Comparison of ENCODE assay signal across 1 cellular context in the genomic region with DNA sequence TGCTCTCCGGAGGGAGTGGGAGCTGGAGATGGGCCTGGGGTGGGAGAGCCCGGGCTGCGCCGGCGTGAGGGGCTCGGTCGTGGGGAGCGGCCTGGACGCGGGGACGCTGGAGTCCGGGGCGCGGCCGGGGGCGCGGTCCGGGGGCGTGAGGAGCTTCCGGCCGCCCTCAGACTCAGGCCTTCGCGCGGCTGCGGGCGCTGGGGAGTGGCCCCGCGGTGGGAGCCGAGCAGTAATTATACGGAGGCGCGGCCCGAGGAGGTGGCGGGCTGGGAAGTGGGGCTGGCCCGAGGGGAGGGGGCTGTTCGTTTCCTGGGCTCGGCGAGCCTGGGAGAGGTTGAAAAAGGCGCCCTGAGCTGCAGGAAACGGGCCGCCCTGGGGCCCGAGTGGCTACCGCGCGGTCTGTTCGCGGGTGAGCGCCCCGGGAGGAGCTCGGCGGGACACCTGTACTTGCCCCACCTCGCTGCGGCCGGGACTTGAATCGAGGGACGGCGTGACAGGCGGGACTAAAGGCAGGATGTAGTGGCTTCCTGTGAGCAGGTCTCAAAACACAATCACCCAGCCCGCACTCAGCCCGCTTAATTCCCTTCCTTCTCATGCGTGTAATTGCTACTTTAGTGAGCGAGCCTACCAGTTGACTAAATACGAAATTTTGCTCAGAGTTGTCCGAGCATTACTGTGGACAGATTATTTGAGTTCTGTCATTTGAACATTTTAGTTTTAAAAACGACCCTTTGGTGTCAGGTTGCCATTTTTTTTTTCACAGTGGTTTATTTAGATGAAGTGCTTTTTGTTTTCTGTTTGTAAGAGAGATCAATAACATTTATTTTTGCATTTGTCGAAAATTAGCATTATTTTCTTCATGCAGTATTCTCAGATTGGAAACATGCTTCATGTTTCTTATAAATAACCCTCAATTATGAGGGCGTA.
TF ChIP-seq lines count a peak whose summit lies in the region.

No MANE protein-coding gene starts in this region.

TF ChIP-seq in HepG2, 621 proteins besides CTCF, POLR2A, EP300 and RAD21 (continued from another document and continues in another):
- TF ChIP-seq, protein P1, sequence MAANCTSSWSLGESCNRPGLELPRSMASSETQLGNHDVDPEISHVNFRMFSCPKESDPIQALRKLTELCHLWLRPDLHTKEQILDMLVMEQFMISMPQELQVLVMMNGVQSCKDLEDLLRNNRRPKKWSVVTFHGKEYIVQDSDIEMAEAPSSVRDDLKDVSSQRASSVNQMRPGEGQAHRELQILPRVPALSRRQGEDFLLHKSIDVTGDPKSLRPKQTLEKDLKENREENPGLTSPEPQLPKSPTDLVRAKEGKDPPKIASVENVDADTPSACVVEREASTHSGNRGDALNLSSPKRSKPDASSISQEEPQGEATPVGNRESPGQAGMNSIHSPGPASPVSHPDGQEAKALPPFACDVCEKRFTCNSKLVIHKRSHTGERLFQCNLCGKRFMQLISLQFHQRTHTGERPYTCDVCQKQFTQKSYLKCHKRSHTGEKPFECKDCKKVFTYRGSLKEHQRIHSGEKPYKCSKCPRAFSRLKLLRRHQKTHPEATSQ (CRISPR knock-in tag; IDR thresholded peaks at IDR 0.05; ENCODE audit: borderline replicate concordance): no peak
- no peak for TF ChIP-seq PCBP2 (optimal IDR thresholded peaks at IDR 0.05; ENCODE audit: low read depth, low read length, poor library complexity, severe bottlenecking)
- TF ChIP-seq AGO2 (optimal IDR thresholded peaks at IDR 0.05; ENCODE audit: low read depth, low read length): peak; percentile 69
- TF ChIP-seq, protein P2, sequence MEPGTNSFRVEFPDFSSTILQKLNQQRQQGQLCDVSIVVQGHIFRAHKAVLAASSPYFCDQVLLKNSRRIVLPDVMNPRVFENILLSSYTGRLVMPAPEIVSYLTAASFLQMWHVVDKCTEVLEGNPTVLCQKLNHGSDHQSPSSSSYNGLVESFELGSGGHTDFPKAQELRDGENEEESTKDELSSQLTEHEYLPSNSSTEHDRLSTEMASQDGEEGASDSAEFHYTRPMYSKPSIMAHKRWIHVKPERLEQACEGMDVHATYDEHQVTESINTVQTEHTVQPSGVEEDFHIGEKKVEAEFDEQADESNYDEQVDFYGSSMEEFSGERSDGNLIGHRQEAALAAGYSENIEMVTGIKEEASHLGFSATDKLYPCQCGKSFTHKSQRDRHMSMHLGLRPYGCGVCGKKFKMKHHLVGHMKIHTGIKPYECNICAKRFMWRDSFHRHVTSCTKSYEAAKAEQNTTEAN (CRISPR knock-in tag; conservative IDR thresholded peaks at IDR 0.05): peak; percentile 69; the same call in 1 of the 2 replicates
- TF ChIP-seq PCBP1 (IDR thresholded peaks at IDR 0.05; ENCODE audit: borderline replicate concordance, low read depth, low read length): no peak
- TF ChIP-seq ZMAT3 (CRISPR knock-in tag; conservative IDR thresholded peaks at IDR 0.05): no peak
- peak; percentile 61; the same call in 1 of the 2 replicates for TF ChIP-seq HOXD1 (CRISPR knock-in tag; IDR thresholded peaks at IDR 0.05)
- no peak for TF ChIP-seq ZBTB25 (CRISPR knock-in tag; IDR thresholded peaks at IDR 0.05)
- TF ChIP-seq ZNF782 (CRISPR knock-in tag; IDR thresholded peaks at IDR 0.05; ENCODE audit: borderline replicate concordance): 0 out of 2 replicates have a peak, but pooled peaks have one; percentile 18
- no peak for TF ChIP-seq ZNF570 (CRISPR knock-in tag; IDR thresholded peaks at IDR 0.05; ENCODE audit: borderline replicate concordance)
- no peak for TF ChIP-seq ZNF546 (CRISPR knock-in tag; conservative IDR thresholded peaks at IDR 0.05)
- TF ChIP-seq, protein P3, sequence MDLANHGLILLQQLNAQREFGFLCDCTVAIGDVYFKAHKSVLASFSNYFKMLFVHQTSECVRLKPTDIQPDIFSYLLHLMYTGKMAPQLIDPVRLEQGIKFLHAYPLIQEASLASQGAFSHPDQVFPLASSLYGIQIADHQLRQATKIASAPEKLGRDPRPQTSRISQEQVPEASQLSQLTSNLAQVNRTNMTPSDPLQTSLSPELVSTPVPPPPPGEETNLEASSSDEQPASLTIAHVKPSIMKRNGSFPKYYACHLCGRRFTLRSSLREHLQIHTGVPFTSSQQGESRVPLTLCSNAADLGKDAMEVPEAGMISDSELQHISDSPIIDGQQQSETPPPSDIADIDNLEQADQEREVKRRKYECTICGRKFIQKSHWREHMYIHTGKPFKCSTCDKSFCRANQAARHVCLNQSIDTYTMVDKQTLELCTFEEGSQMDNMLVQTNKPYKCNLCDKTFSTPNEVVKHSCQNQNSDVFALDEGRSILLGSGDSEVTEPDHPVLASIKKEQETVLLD (CRISPR knock-in tag; IDR thresholded peaks at IDR 0.05; ENCODE audit: low read depth): peak; percentile 70; the same call in 1 of the 2 replicates
- no peak for TF ChIP-seq ZBTB44 (CRISPR knock-in tag; IDR thresholded peaks at IDR 0.05)
- TF ChIP-seq ZNF775 (CRISPR knock-in tag; IDR thresholded peaks at IDR 0.05; ENCODE audit: borderline replicate concordance): no peak
- TF ChIP-seq FOXA1 (IDR thresholded peaks at IDR 0.05): no peak
- no peak for TF ChIP-seq FOXA1 (CRISPR knock-in tag; IDR thresholded peaks at IDR 0.05)
- peak; percentile 17; the same call in 1 of the 2 replicates for TF ChIP-seq IRF2 (CRISPR knock-in tag; IDR thresholded peaks at IDR 0.05)
- no peak for TF ChIP-seq PHB2 (IDR thresholded peaks at IDR 0.05; ENCODE audit: partially characterized antibody)
- TF ChIP-seq, protein P4, sequence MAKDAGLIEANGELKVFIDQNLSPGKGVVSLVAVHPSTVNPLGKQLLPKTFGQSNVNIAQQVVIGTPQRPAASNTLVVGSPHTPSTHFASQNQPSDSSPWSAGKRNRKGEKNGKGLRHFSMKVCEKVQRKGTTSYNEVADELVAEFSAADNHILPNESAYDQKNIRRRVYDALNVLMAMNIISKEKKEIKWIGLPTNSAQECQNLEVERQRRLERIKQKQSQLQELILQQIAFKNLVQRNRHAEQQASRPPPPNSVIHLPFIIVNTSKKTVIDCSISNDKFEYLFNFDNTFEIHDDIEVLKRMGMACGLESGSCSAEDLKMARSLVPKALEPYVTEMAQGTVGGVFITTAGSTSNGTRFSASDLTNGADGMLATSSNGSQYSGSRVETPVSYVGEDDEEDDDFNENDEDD (CRISPR knock-in tag; IDR thresholded peaks at IDR 0.05; ENCODE audit: borderline replicate concordance): 0 out of 2 replicates have a peak, but pooled peaks have one; percentile 34
- no peak for TF ChIP-seq ZNF296 (CRISPR knock-in tag; conservative IDR thresholded peaks at IDR 0.05)
- no peak; the same call in 1 of the 2 replicates for TF ChIP-seq ARNT2 (CRISPR knock-in tag; IDR thresholded peaks at IDR 0.05; ENCODE audit: low read depth)
- no peak for TF ChIP-seq RFX5 (IDR thresholded peaks at IDR 0.05; ENCODE audit: low read depth, low read length)
- TF ChIP-seq HNF4A (CRISPR knock-in tag; IDR thresholded peaks at IDR 0.05): peak; percentile 19; the same call in 1 of the 2 replicates
- TF ChIP-seq NFE2L1 (CRISPR knock-in tag; IDR thresholded peaks at IDR 0.05; ENCODE audit: borderline replicate concordance): no peak
- TF ChIP-seq ZBTB1 (CRISPR knock-in tag; IDR thresholded peaks at IDR 0.05; ENCODE audit: borderline replicate concordance): no peak
- no peak for TF ChIP-seq RNF219 (CRISPR knock-in tag; IDR thresholded peaks at IDR 0.05)
- TF ChIP-seq ERF (CRISPR knock-in tag; IDR thresholded peaks at IDR 0.05): no peak
- TF ChIP-seq, protein P5, sequence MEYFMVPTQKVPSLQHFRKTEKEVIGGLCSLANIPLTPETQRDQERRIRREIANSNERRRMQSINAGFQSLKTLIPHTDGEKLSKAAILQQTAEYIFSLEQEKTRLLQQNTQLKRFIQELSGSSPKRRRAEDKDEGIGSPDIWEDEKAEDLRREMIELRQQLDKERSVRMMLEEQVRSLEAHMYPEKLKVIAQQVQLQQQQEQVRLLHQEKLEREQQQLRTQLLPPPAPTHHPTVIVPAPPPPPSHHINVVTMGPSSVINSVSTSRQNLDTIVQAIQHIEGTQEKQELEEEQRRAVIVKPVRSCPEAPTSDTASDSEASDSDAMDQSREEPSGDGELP (IDR thresholded peaks at IDR 0.05; ENCODE audit: borderline replicate concordance, low read depth): peak; percentile 21; the same call in 1 of the 2 replicates
- peak; percentile 46; the same call in 1 of the 2 replicates for TF ChIP-seq ZBTB3 (CRISPR knock-in tag; IDR thresholded peaks at IDR 0.05; ENCODE audit: borderline replicate concordance, low read depth)
- TF ChIP-seq NAIF1 (CRISPR knock-in tag; IDR thresholded peaks at IDR 0.05; ENCODE audit: borderline replicate concordance): 0 out of 2 replicates have a peak, but pooled peaks have one; percentile 36
- no peak for TF ChIP-seq PLSCR1 (CRISPR knock-in tag; IDR thresholded peaks at IDR 0.05; ENCODE audit: borderline replicate concordance)
- TF ChIP-seq ZNF724P (CRISPR knock-in tag; IDR thresholded peaks at IDR 0.05; ENCODE audit: borderline replicate concordance): no peak
- TF ChIP-seq CEBPB (IDR thresholded peaks at IDR 0.05; ENCODE audit: borderline replicate concordance, low read depth, low read length): no peak
- no peak for TF ChIP-seq RAD51 (IDR thresholded peaks at IDR 0.05; ENCODE audit: borderline replicate concordance)
- no peak for TF ChIP-seq HDAC6 (IDR thresholded peaks at IDR 0.05; ENCODE audit: low read depth, low read length)
- TF ChIP-seq RFX3 (CRISPR knock-in tag; IDR thresholded peaks at IDR 0.05): no peak
- TF ChIP-seq NPAS2 (CRISPR knock-in tag; IDR thresholded peaks at IDR 0.05; ENCODE audit: borderline replicate concordance): no peak
- TF ChIP-seq ZFP37 (CRISPR knock-in tag; IDR thresholded peaks at IDR 0.05; ENCODE audit: borderline replicate concordance): no peak
- no peak for TF ChIP-seq HMG20A (CRISPR knock-in tag; IDR thresholded peaks at IDR 0.05; ENCODE audit: borderline replicate concordance)
- no peak for TF ChIP-seq SAFB2 (CRISPR knock-in tag; IDR thresholded peaks at IDR 0.05; ENCODE audit: borderline replicate concordance, low read depth)
- TF ChIP-seq, protein P6, sequence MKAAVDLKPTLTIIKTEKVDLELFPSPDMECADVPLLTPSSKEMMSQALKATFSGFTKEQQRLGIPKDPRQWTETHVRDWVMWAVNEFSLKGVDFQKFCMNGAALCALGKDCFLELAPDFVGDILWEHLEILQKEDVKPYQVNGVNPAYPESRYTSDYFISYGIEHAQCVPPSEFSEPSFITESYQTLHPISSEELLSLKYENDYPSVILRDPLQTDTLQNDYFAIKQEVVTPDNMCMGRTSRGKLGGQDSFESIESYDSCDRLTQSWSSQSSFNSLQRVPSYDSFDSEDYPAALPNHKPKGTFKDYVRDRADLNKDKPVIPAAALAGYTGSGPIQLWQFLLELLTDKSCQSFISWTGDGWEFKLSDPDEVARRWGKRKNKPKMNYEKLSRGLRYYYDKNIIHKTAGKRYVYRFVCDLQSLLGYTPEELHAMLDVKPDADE (CRISPR knock-in tag; IDR thresholded peaks at IDR 0.05): no peak
- no peak for TF ChIP-seq ZNF619 (CRISPR knock-in tag; IDR thresholded peaks at IDR 0.05)
- no peak for TF ChIP-seq KAT2B (IDR thresholded peaks at IDR 0.05; ENCODE audit: borderline replicate concordance, low read depth, low read length)
